ENCODE assay signal across 2 cellular contexts in genomic region chr3:195551381-195551978, GRCh38.
TF ChIP-seq lines count a peak whose summit lies in the region.

No MANE protein-coding gene starts in this region.

TF ChIP-seq in GM23338, 12 proteins besides CTCF, POLR2A, EP300 and RAD21:
- TF ChIP-seq NANOG (IDR thresholded peaks at IDR 0.05; ENCODE audit: borderline replicate concordance) (no peak), ZNF331 (CRISPR knock-in tag; IDR thresholded peaks at IDR 0.05; ENCODE audit: low read depth) (no peak), STAT1 (IDR thresholded peaks at IDR 0.05; ENCODE audit: unreplicated experiment) (no peak), ZNF114 (CRISPR knock-in tag; IDR thresholded peaks at IDR 0.05) (no peak), EZH2 (IDR thresholded peaks at IDR 0.05; ENCODE audit: low read depth, unreplicated experiment) (no peak), ZNF462 (CRISPR knock-in tag; IDR thresholded peaks at IDR 0.05) (no peak), CREB1 (CRISPR knock-in tag; IDR thresholded peaks at IDR 0.05; ENCODE audit: low read depth) (no peak), EZH2phosphoT487 (IDR thresholded peaks at IDR 0.05; ENCODE audit: unreplicated experiment) (no peak)
- TF ChIP-seq, protein P1, sequence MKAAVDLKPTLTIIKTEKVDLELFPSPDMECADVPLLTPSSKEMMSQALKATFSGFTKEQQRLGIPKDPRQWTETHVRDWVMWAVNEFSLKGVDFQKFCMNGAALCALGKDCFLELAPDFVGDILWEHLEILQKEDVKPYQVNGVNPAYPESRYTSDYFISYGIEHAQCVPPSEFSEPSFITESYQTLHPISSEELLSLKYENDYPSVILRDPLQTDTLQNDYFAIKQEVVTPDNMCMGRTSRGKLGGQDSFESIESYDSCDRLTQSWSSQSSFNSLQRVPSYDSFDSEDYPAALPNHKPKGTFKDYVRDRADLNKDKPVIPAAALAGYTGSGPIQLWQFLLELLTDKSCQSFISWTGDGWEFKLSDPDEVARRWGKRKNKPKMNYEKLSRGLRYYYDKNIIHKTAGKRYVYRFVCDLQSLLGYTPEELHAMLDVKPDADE (IDR thresholded peaks at IDR 0.05): no peak
- TF ChIP-seq, protein P2, sequence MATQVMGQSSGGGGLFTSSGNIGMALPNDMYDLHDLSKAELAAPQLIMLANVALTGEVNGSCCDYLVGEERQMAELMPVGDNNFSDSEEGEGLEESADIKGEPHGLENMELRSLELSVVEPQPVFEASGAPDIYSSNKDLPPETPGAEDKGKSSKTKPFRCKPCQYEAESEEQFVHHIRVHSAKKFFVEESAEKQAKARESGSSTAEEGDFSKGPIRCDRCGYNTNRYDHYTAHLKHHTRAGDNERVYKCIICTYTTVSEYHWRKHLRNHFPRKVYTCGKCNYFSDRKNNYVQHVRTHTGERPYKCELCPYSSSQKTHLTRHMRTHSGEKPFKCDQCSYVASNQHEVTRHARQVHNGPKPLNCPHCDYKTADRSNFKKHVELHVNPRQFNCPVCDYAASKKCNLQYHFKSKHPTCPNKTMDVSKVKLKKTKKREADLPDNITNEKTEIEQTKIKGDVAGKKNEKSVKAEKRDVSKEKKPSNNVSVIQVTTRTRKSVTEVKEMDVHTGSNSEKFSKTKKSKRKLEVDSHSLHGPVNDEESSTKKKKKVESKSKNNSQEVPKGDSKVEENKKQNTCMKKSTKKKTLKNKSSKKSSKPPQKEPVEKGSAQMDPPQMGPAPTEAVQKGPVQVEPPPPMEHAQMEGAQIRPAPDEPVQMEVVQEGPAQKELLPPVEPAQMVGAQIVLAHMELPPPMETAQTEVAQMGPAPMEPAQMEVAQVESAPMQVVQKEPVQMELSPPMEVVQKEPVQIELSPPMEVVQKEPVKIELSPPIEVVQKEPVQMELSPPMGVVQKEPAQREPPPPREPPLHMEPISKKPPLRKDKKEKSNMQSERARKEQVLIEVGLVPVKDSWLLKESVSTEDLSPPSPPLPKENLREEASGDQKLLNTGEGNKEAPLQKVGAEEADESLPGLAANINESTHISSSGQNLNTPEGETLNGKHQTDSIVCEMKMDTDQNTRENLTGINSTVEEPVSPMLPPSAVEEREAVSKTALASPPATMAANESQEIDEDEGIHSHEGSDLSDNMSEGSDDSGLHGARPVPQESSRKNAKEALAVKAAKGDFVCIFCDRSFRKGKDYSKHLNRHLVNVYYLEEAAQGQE (IDR thresholded peaks at IDR 0.05; ENCODE audit: unreplicated experiment): no peak

TF ChIP-seq in H1, 55 proteins besides CTCF, POLR2A, EP300 and RAD21:
- no peak for TF ChIP-seq RBBP5 (IDR thresholded peaks at IDR 0.05; ENCODE audit: borderline replicate concordance, low read depth, low read length)
- no peak for TF ChIP-seq TBP (IDR thresholded peaks at IDR 0.05; ENCODE audit: low read depth, low read length)
- no peak for TF ChIP-seq TCF12 (IDR thresholded peaks at IDR 0.05; ENCODE audit: low read depth, low read length)
- TF ChIP-seq, protein P3, sequence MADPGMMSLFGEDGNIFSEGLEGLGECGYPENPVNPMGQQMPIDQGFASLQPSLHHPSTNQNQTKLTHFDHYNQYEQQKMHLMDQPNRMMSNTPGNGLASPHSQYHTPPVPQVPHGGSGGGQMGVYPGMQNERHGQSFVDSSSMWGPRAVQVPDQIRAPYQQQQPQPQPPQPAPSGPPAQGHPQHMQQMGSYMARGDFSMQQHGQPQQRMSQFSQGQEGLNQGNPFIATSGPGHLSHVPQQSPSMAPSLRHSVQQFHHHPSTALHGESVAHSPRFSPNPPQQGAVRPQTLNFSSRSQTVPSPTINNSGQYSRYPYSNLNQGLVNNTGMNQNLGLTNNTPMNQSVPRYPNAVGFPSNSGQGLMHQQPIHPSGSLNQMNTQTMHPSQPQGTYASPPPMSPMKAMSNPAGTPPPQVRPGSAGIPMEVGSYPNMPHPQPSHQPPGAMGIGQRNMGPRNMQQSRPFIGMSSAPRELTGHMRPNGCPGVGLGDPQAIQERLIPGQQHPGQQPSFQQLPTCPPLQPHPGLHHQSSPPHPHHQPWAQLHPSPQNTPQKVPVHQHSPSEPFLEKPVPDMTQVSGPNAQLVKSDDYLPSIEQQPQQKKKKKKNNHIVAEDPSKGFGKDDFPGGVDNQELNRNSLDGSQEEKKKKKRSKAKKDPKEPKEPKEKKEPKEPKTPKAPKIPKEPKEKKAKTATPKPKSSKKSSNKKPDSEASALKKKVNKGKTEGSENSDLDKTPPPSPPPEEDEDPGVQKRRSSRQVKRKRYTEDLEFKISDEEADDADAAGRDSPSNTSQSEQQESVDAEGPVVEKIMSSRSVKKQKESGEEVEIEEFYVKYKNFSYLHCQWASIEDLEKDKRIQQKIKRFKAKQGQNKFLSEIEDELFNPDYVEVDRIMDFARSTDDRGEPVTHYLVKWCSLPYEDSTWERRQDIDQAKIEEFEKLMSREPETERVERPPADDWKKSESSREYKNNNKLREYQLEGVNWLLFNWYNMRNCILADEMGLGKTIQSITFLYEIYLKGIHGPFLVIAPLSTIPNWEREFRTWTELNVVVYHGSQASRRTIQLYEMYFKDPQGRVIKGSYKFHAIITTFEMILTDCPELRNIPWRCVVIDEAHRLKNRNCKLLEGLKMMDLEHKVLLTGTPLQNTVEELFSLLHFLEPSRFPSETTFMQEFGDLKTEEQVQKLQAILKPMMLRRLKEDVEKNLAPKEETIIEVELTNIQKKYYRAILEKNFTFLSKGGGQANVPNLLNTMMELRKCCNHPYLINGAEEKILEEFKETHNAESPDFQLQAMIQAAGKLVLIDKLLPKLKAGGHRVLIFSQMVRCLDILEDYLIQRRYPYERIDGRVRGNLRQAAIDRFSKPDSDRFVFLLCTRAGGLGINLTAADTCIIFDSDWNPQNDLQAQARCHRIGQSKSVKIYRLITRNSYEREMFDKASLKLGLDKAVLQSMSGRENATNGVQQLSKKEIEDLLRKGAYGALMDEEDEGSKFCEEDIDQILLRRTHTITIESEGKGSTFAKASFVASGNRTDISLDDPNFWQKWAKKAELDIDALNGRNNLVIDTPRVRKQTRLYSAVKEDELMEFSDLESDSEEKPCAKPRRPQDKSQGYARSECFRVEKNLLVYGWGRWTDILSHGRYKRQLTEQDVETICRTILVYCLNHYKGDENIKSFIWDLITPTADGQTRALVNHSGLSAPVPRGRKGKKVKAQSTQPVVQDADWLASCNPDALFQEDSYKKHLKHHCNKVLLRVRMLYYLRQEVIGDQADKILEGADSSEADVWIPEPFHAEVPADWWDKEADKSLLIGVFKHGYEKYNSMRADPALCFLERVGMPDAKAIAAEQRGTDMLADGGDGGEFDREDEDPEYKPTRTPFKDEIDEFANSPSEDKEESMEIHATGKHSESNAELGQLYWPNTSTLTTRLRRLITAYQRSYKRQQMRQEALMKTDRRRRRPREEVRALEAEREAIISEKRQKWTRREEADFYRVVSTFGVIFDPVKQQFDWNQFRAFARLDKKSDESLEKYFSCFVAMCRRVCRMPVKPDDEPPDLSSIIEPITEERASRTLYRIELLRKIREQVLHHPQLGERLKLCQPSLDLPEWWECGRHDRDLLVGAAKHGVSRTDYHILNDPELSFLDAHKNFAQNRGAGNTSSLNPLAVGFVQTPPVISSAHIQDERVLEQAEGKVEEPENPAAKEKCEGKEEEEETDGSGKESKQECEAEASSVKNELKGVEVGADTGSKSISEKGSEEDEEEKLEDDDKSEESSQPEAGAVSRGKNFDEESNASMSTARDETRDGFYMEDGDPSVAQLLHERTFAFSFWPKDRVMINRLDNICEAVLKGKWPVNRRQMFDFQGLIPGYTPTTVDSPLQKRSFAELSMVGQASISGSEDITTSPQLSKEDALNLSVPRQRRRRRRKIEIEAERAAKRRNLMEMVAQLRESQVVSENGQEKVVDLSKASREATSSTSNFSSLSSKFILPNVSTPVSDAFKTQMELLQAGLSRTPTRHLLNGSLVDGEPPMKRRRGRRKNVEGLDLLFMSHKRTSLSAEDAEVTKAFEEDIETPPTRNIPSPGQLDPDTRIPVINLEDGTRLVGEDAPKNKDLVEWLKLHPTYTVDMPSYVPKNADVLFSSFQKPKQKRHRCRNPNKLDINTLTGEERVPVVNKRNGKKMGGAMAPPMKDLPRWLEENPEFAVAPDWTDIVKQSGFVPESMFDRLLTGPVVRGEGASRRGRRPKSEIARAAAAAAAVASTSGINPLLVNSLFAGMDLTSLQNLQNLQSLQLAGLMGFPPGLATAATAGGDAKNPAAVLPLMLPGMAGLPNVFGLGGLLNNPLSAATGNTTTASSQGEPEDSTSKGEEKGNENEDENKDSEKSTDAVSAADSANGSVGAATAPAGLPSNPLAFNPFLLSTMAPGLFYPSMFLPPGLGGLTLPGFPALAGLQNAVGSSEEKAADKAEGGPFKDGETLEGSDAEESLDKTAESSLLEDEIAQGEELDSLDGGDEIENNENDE (IDR thresholded peaks at IDR 0.05; ENCODE audit: insufficient replicate concordance, low read length): no peak
- TF ChIP-seq SP1 (IDR thresholded peaks at IDR 0.05; ENCODE audit: low read depth, low read length): no peak
- no peak for TF ChIP-seq TAF1 (IDR thresholded peaks at IDR 0.05; ENCODE audit: low read depth, low read length)
- TF ChIP-seq HDAC2 (IDR thresholded peaks at IDR 0.05; ENCODE audit: borderline replicate concordance in 1 of 2, low read depth in 2 of 2, low read length in 2 of 2): no peak
- TF ChIP-seq CTBP2 (IDR thresholded peaks at IDR 0.05; ENCODE audit: borderline replicate concordance, insufficient read depth, insufficient read length, low read length): no peak
- TF ChIP-seq TEAD4 (IDR thresholded peaks at IDR 0.05; ENCODE audit: low read depth, low read length): no peak
- TF ChIP-seq POU5F1 (IDR thresholded peaks at IDR 0.05; ENCODE audit: low read depth, low read length): no peak
- TF ChIP-seq, protein P4, sequence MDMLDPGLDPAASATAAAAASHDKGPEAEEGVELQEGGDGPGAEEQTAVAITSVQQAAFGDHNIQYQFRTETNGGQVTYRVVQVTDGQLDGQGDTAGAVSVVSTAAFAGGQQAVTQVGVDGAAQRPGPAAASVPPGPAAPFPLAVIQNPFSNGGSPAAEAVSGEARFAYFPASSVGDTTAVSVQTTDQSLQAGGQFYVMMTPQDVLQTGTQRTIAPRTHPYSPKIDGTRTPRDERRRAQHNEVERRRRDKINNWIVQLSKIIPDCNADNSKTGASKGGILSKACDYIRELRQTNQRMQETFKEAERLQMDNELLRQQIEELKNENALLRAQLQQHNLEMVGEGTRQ (IDR thresholded peaks at IDR 0.05; ENCODE audit: low read length): no peak
- TF ChIP-seq TAF7 (optimal IDR thresholded peaks at IDR 0.05; ENCODE audit: borderline replicate concordance, low read depth, low read length): no peak
- no peak for TF ChIP-seq GABPA (IDR thresholded peaks at IDR 0.05; ENCODE audit: borderline replicate concordance, insufficient read depth, low read length)
- TF ChIP-seq KDM1A (IDR thresholded peaks at IDR 0.05; ENCODE audit: borderline replicate concordance, low read length): no peak
- TF ChIP-seq, protein P5, sequence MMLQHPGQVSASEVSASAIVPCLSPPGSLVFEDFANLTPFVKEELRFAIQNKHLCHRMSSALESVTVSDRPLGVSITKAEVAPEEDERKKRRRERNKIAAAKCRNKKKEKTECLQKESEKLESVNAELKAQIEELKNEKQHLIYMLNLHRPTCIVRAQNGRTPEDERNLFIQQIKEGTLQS (IDR thresholded peaks at IDR 0.05; ENCODE audit: insufficient read depth, low read depth, low read length): no peak
- TF ChIP-seq, protein P6, sequence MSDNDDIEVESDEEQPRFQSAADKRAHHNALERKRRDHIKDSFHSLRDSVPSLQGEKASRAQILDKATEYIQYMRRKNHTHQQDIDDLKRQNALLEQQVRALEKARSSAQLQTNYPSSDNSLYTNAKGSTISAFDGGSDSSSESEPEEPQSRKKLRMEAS (IDR thresholded peaks at IDR 0.05): no peak
- no peak for TF ChIP-seq BACH1 (IDR thresholded peaks at IDR 0.05; ENCODE audit: low read length)
